Comparison of ENCODE assay signal across 17 cellular contexts in the genomic region with DNA sequence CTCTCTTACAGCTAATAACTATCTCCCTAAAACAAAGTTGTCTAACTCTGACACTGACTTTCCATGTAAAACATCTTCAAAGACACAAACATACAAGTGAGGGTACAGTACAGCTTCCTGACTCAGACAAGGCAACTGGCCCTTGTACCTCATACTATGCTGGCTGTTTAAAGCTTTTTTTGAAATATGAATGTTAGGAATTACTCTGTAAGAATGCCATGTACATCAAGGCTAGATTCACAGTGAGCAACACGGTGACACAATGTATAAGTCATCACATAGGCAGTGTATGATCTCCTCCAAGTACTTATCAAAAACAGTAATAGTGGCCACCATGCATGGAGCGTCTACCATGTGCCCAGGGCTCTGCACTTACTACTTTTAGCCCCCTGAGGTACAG. TPM values are rescaled to one million over a fixed set of nuclear protein-coding genes. Genes with fewer than 3 reads are reported as not detected.
"Had no signal": no experiment of that assay in that cellular context is flagged by ENCODE, and none has a peak within 500 bp of the region (broad histone marks: within the 10 kb centered on the region; RNA-seq: fewer than 3 reads in every experiment).

No MANE protein-coding gene starts in this region.

- H3K27me3 ChIP-seq: dorsolateral prefrontal cortex, esophagus muscularis mucosa, hepatocyte, ovary, sigmoid colon, uterus had no signal

- H3K4me1 ChIP-seq: esophagus muscularis mucosa, sigmoid colon, uterus had no signal

- H3K27ac ChIP-seq: esophagus muscularis mucosa, hepatocyte, ovary, sigmoid colon, uterus had no signal

- H3K4me3 Mint-ChIP-seq: activated CD4-positive, alpha-beta memory T cell treated with anti-CD3 and anti-CD28 coated beads, Interleukin-2, amount 10 ng/mL, durations not matched to agents 7 days and 5 days; stimulated activated naive CD8-positive, alpha-beta T cell treated with anti-CD3 and anti-CD28 coated beads, Interleukin-15, Interleukin-2, amounts not matched to agents 100 ng/mL and 50 ng/mL, for 24 hours; T-helper 2 cell treated with Interferon-gamma antibody and Interleukin-4, amounts not matched to agents 5 μg/mL and 100 μg/mL, for 36 hours had no signal

- H3K27me3 Mint-ChIP-seq: activated CD4-positive, alpha-beta memory T cell treated with anti-CD3 and anti-CD28 coated beads, Interleukin-2, amount 10 ng/mL, durations not matched to agents 7 days and 5 days; stimulated activated naive CD8-positive, alpha-beta T cell treated with anti-CD3 and anti-CD28 coated beads, Interleukin-15, Interleukin-2, amounts not matched to agents 100 ng/mL and 50 ng/mL, for 24 hours had no signal

- H3K4me3 ChIP-seq: dorsolateral prefrontal cortex, esophagus muscularis mucosa, hepatocyte, ovary, sigmoid colon, uterus had no signal

- H3K27ac Mint-ChIP-seq: activated CD4-positive, alpha-beta memory T cell treated with anti-CD3 and anti-CD28 coated beads, Interleukin-2, amount 10 ng/mL, durations not matched to agents 7 days and 5 days; stimulated activated naive CD8-positive, alpha-beta T cell treated with anti-CD3 and anti-CD28 coated beads, Interleukin-15, Interleukin-2, amounts not matched to agents 100 ng/mL and 50 ng/mL, for 24 hours; T-helper 2 cell treated with Interferon-gamma antibody and Interleukin-4, amounts not matched to agents 5 μg/mL and 100 μg/mL, for 36 hours had no signal

- H3K9me3 Mint-ChIP-seq: activated CD4-positive, alpha-beta memory T cell treated with anti-CD3 and anti-CD28 coated beads, Interleukin-2, amount 10 ng/mL, durations not matched to agents 7 days and 5 days; stimulated activated naive CD8-positive, alpha-beta T cell treated with anti-CD3 and anti-CD28 coated beads, Interleukin-15, Interleukin-2, amounts not matched to agents 100 ng/mL and 50 ng/mL, for 24 hours; T-helper 2 cell treated with Interferon-gamma antibody and Interleukin-4, amounts not matched to agents 5 μg/mL and 100 μg/mL, for 36 hours had no signal

- H3K36me3 ChIP-seq: ovary, uterus had no signal

- H3K9me3 ChIP-seq: esophagus muscularis mucosa, ovary, sigmoid colon, uterus had no signal

- DNase-seq: activated CD4-positive, alpha-beta memory T cell treated with anti-CD3 and anti-CD28 coated beads, Interleukin-2, amount 10 ng/mL, durations not matched to agents 7 days and 5 days; activated CD4-positive, alpha-beta T cell treated with anti-CD3 and anti-CD28 coated beads for 1 hour; cerebellar nuclear complex; dorsolateral prefrontal cortex; left ventricle myocardium superior; ovary; sigmoid colon; stimulated activated CD4-positive, alpha-beta T cell treated with anti-CD3 and anti-CD28 coated beads, Interleukin-12 subunit alpha, Interleukin-12 subunit beta, amount 100 ng/mL, for 4 hours; stimulated activated CD4-positive, alpha-beta T cell treated with anti-CD3 and anti-CD28 coated beads, Interleukin-2, amount 100 ng/mL, for 48 hours; SW 1271; uterus had no signal

- ATAC-seq: left ventricle myocardium superior had no signal

- H3K4me1 Mint-ChIP-seq: activated CD4-positive, alpha-beta memory T cell treated with anti-CD3 and anti-CD28 coated beads, Interleukin-2, amount 10 ng/mL, durations not matched to agents 7 days and 5 days had no signal

RNA-seq across cellular contexts. Expression of a gene that starts 47.2 kb away (rescaled TPM):
- total RNA-seq: activated CD4-positive, alpha-beta memory T cell treated with anti-CD3 and anti-CD28 coated beads, Interleukin-2, amount 10 ng/mL, durations not matched to agents 7 days and 5 days; esophagus muscularis mucosa; kidney epithelial cell; uterus had no signal
- polyA plus RNA-seq: neural cell had no signal
